ENCODE assay signal across 8 cellular contexts in genomic region chr10:71213127-71213616, GRCh38. TPM values are rescaled to one million over a fixed set of nuclear protein-coding genes. Genes with fewer than 3 reads are reported as not detected.
DNase-seq lines count a peak whose midpoint lies in the region; ATAC-seq and TF ChIP-seq lines count a peak whose summit lies in the region.

No MANE protein-coding gene starts in this region.

- H3K79me2 ChIP-seq in GM23248 (ENCODE audit: insufficient read depth), result peaks cover 19% of the 10 kb centered on the region

- H3K27ac ChIP-seq in A673 (ENCODE audit: low read depth, low read length, poor library complexity, severe bottlenecking), result peak overlapping the region; percentile 82
- peak overlapping the region; percentile 39 for H3K27ac ChIP-seq in GM23248
- peak overlapping the region; percentile 83 to 84 for H3K27ac ChIP-seq in ascending aorta
- peak overlapping the region; percentile 80 for H3K27ac ChIP-seq in right cardiac atrium (ENCODE audit: low read length)

- in situ Hi-C loops in GM23248 (cut with MboI), result no loop called here

- H3K9me2 ChIP-seq in GM23248 (ENCODE audit: insufficient read depth), result no peaks in the 10 kb centered on the region

- BruUV-seq in A673 (replicated peaks; lab: Mats Ljungman, UMichigan), result no TSS peak

- H3K9me3 ChIP-seq in A673 (ENCODE audit: low read depth, low read length, poor library complexity, severe bottlenecking) (no peaks in the 10 kb centered on the region), GM23248 (ENCODE audit: low read depth) (no peaks in the 10 kb centered on the region), ascending aorta (no peaks in the 10 kb centered on the region), right cardiac atrium (ENCODE audit: control insufficient read depth, low read length) (no peaks in the 10 kb centered on the region)

- no peaks in the 10 kb centered on the region for H3F3A ChIP-seq in GM23248 (ENCODE audit: insufficient read depth)

- H3K36me3 Mint-ChIP-seq in progenitor cell of endocrine pancreas (ENCODE audit: insufficient read depth), result no peaks in the 10 kb centered on the region

- H3K4me3 Mint-ChIP-seq in progenitor cell of endocrine pancreas (ENCODE audit: low read depth), result peak overlapping the region; percentile 75

- intact Hi-C loops in A673 (cut with micrococcal nuclease; ENCODE audit: unreplicated experiment) (no loop called here), ascending aorta (cut with DNase I) (loop anchor here (5.0 to 10.0 kb wide), 4 partner anchors 146 to 642 kb away; partner anchors contain the start of genes PSAP, SGPL1 and VSIR), right cardiac atrium (cut with DNase I) (loop anchor here (2.0 to 10.0 kb wide), 4 partner anchors 54 to 286 kb away; no protein-coding TSS in a partner anchor)

- peak overlapping the region; percentile 79 for H3K9ac ChIP-seq in GM23248

- peaks cover 60% of the 10 kb centered on the region for H3K27me3 Mint-ChIP-seq in progenitor cell of endocrine pancreas

- H3K27ac Mint-ChIP-seq in progenitor cell of endocrine pancreas, result peak overlapping the region; percentile 71

- H3K36me3 ChIP-seq in A673 (ENCODE audit: insufficient read depth, low read length, poor library complexity, severe bottlenecking), result no peaks in the 10 kb centered on the region
- no peaks in the 10 kb centered on the region for H3K36me3 ChIP-seq in GM23248 (ENCODE audit: low read depth)
- no peaks in the 10 kb centered on the region for H3K36me3 ChIP-seq in ascending aorta

- POLR2A ChIA-PET in A673 (lab: Charles Lee; ENCODE audit: low non-redundant PET), result interaction anchor here (0.5 to 0.6 kb wide), 2 partner anchors 64 to 66 kb away, joined by 3 read pairs; no protein-coding TSS in a partner anchor

- H3K4me3 ChIP-seq in A673 (ENCODE audit: low read depth, low read length, poor library complexity, severe bottlenecking), result peak overlapping the region; percentile 88
- H3K4me3 ChIP-seq in GM23248, result peak overlapping the region; percentile 75
- H3K4me3 ChIP-seq in ascending aorta, result peak overlapping the region; percentile 86 to 92
- H3K4me3 ChIP-seq in right cardiac atrium (ENCODE audit: low read length), result peak overlapping the region; percentile 51

- ATAC-seq in right cardiac atrium (peak in 1 of 2 donors; percentile 1), GM21717 (IDR thresholded peaks at IDR 0.05; ENCODE audit: unreplicated experiment) (no peak)

- peaks cover 22% of the 10 kb centered on the region for H3K4me1 Mint-ChIP-seq in progenitor cell of endocrine pancreas (ENCODE audit: low read depth)

- H3K4me2 ChIP-seq in GM23248 (ENCODE audit: unreplicated experiment), result peak overlapping the region; percentile 97

- no peaks in the 10 kb centered on the region for H3K9me3 Mint-ChIP-seq in progenitor cell of endocrine pancreas (ENCODE audit: low read depth)

- H3K4me1 ChIP-seq in A673 (ENCODE audit: insufficient read depth, low read length, poor library complexity, severe bottlenecking) (peaks cover 54% of the 10 kb centered on the region), GM23248 (ENCODE audit: insufficient read depth) (peaks cover 8% of the 10 kb centered on the region), ascending aorta (peaks cover 0 to 22% of the 10 kb centered on the region in 2 donors), right cardiac atrium (ENCODE audit: control insufficient read depth, insufficient read depth, low read length) (peaks cover 16% of the 10 kb centered on the region)

- TF ChIP-seq CTCF in A673 (conservative IDR thresholded peaks at IDR 0.05; ENCODE audit: low read depth, low read length), result no peak
- no peak for TF ChIP-seq CTCF in ascending aorta (IDR thresholded peaks at IDR 0.05)
- TF ChIP-seq CTCF in progenitor cell of endocrine pancreas (IDR thresholded peaks at IDR 0.05; ENCODE audit: unreplicated experiment), result no peak

- H4K20me1 ChIP-seq in GM23248 (ENCODE audit: insufficient read depth), result no peaks in the 10 kb centered on the region

- 1% methylated on average over 36 of the region's 36 CpGs for WGBS in GM23248 (ENCODE audit: low coverage in 1 of 2, low lambda C conversion rate in 2 of 2, missing lambda C conversion rate in 2 of 2), 2 experiments
- under 1% methylated on average over 36 of the region's 36 CpGs for whole genome bisulfite sequencing in right cardiac atrium

- H2AFZ ChIP-seq in GM23248, result peak overlapping the region; percentile 71

- H3K27me3 ChIP-seq in A673 (replicated peaks; ENCODE audit: insufficient read depth, low read depth, low read length, poor library complexity) (no peaks in the 10 kb centered on the region), GM23248 (replicated peaks; ENCODE audit: insufficient read depth) (peaks cover 23% of the 10 kb centered on the region), ascending aorta (no peaks in the 10 kb centered on the region), right cardiac atrium (ENCODE audit: control insufficient read depth, insufficient read depth) (no peaks in the 10 kb centered on the region)

- DNase-seq in A673 (ENCODE audit: low spot score) (peak; percentile 72), GM23248 (peak; percentile 88), NCI-H748 (lab: John Stamatoyannopoulos, UW; ENCODE audit: unreplicated experiment) (peak; percentile 90), ascending aorta (ENCODE audit: low spot score in 2 of 2) (peak in 1 of 2 donors; percentile 75), right cardiac atrium (peak in 2 of 3 donors; percentile 73 to 80), progenitor cell of endocrine pancreas (ENCODE audit: low spot score, unreplicated experiment) (no peak), NK-92 (lab: John Stamatoyannopoulos, UW; ENCODE audit: unreplicated experiment) (no peak)

- CTCF ChIA-PET in A673 (lab: Charles Lee), result no interaction called here

RNA-seq across cellular contexts. Expression of gene UNC5B, which starts 0.8 kb away (rescaled TPM):
- 8.2 and 9.9 TPM in 2 replicates for total RNA-seq in A673 (2021)
- 6.4 and 6.5 TPM in 2 replicates for total RNA-seq in GM23248 (2014; rRNA removed; shearing (Covaris generic))
- polyA plus RNA-seq in GM23248 (2016; fragmentation: Nextera tagmentation; extraction: Ambion mirVana), result 2.7 and 3.0 TPM in 2 replicates
- 42.4 TPM for total RNA-seq in ascending aorta
- 10 to 100 TPM; 17.0 to 26.6 (median 24.0) TPM for total RNA-seq in right cardiac atrium
- polyA plus RNA-seq in right cardiac atrium, result 12.4 TPM
- total RNA-seq in progenitor cell of endocrine pancreas, result 3.7 and 6.0 TPM in 2 replicates

Comparison
In these comparisons a context has a peak if more than half of its experiments do, and no peak if none do; other contexts are left out.
1. DNase-seq: peak in A673 (single experiment), GM23248 (single experiment), NCI-H748 (single experiment) and right cardiac atrium (2 of 3); none in progenitor cell of endocrine pancreas (single experiment) and NK-92 (single experiment).
2. Peak in every context shown above with its lines, with median percentiles within 50 percentile points of each other: H3K27ac ChIP-seq and H3K4me3 ChIP-seq.